23 cellular contexts compared by ENCODE assay signal in the genomic region with DNA sequence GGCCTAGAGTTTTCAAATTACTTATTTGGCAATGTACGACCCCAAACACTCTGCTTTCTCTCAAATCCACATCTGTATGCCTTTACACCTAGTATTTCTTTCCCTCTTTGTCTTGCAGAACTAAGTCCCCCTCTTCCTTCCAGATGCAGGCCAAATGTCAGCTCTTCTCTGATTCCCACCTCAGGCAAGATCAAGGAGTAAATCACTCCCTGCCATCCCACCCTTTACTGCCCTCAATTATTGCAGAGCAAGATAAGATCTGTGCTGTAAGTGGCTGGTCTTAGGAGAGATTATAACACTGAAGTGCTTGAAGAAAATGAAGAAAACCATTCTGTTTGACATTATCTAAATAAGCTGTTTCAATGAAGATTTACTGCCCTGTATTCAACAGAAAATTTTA.
"Had no signal": no experiment of that assay in that cellular context is flagged by ENCODE, and none has a peak within 500 bp of the region (broad histone marks: within the 10 kb centered on the region; RNA-seq: fewer than 3 reads in every experiment).

No MANE protein-coding gene starts in this region.

- DNase-seq: effector CD4-positive, alpha-beta T cell; endodermal cell; foreskin melanocyte; heart left ventricle; hypothalamus; immature natural killer cell; kidney; left cardiac atrium; left ventricle myocardium superior; mesenchymal stem cell; naive thymus-derived CD4-positive, alpha-beta T cell; posterior cingulate gyrus; sigmoid colon; stimulated activated CD4-positive, alpha-beta T cell treated with anti-CD3 and anti-CD28 coated beads, Interleukin-2, amount 100 ng/mL, for 24 hours; stimulated activated CD4-positive, alpha-beta T cell treated with anti-CD3 and anti-CD28 coated beads, Interleukin-4, amount 100 ng/mL, for 4 hours; stimulated activated naive B cell treated with anti-CD40 and anti-IgM and Interleukin-4, amounts not matched to agents 10 μg/mL and 1 μg/mL and 100 μg/mL, for 72 hours; stimulated activated naive CD8-positive, alpha-beta T cell treated with anti-CD3 and anti-CD28 coated beads, Interleukin-15, amount 100 ng/mL, for 72 hours; transverse colon had no signal

- H3K4me1 Mint-ChIP-seq: immature natural killer cell; naive thymus-derived CD4-positive, alpha-beta T cell; neural crest cell; stimulated activated naive B cell treated with anti-CD40 and anti-IgM and Interleukin-4, amounts not matched to agents 10 μg/mL and 1 μg/mL and 100 μg/mL, for 72 hours; stimulated activated naive CD8-positive, alpha-beta T cell treated with anti-CD3 and anti-CD28 coated beads, Interleukin-15, amount 100 ng/mL, for 72 hours had no signal

- H3K27me3 ChIP-seq: heart left ventricle, sigmoid colon, transverse colon had no signal

- H3K4me3 Mint-ChIP-seq: endodermal cell; immature natural killer cell; naive thymus-derived CD4-positive, alpha-beta T cell; neural crest cell; stimulated activated naive B cell treated with anti-CD40 and anti-IgM and Interleukin-4, amounts not matched to agents 10 μg/mL and 1 μg/mL and 100 μg/mL, for 72 hours; stimulated activated naive CD8-positive, alpha-beta T cell treated with anti-CD3 and anti-CD28 coated beads, Interleukin-15, amount 100 ng/mL, for 72 hours had no signal

- H3K36me3 Mint-ChIP-seq: naive thymus-derived CD4-positive, alpha-beta T cell; stimulated activated naive B cell treated with anti-CD40 and anti-IgM and Interleukin-4, amounts not matched to agents 10 μg/mL and 1 μg/mL and 100 μg/mL, for 72 hours had no signal

- H3K36me3 ChIP-seq: heart left ventricle, sigmoid colon, thoracic aorta, transverse colon had no signal

- H3K27me3 Mint-ChIP-seq: stimulated activated naive B cell treated with anti-CD40 and anti-IgM and Interleukin-4, amounts not matched to agents 10 μg/mL and 1 μg/mL and 100 μg/mL, for 72 hours; stimulated activated naive CD8-positive, alpha-beta T cell treated with anti-CD3 and anti-CD28 coated beads, Interleukin-15, amount 100 ng/mL, for 72 hours had no signal

- H3K9me3 Mint-ChIP-seq: neural crest cell; stimulated activated naive B cell treated with anti-CD40 and anti-IgM and Interleukin-4, amounts not matched to agents 10 μg/mL and 1 μg/mL and 100 μg/mL, for 72 hours had no signal

- H3K4me3 ChIP-seq: coronary artery, heart left ventricle, lung, sigmoid colon, skin epidermis, thoracic aorta, transverse colon had no signal

- H3K27ac ChIP-seq: coronary artery, heart left ventricle, sigmoid colon, skin epidermis, thoracic aorta, transverse colon had no signal

- H3K27ac Mint-ChIP-seq: endodermal cell; immature natural killer cell; naive thymus-derived CD4-positive, alpha-beta T cell; stimulated activated naive B cell treated with anti-CD40 and anti-IgM and Interleukin-4, amounts not matched to agents 10 μg/mL and 1 μg/mL and 100 μg/mL, for 72 hours; stimulated activated naive CD8-positive, alpha-beta T cell treated with anti-CD3 and anti-CD28 coated beads, Interleukin-15, amount 100 ng/mL, for 72 hours had no signal

- H3K4me1 ChIP-seq: transverse colon had no signal

- H3K9me3 ChIP-seq: sigmoid colon, thoracic aorta, transverse colon had no signal

- ATAC-seq: heart left ventricle; left cardiac atrium; left ventricle myocardium superior; naive thymus-derived CD4-positive, alpha-beta T cell; stimulated activated naive B cell treated with anti-CD40 and anti-IgM and Interleukin-4, amounts not matched to agents 10 μg/mL and 1 μg/mL and 100 μg/mL, for 72 hours; stimulated activated naive CD8-positive, alpha-beta T cell treated with anti-CD3 and anti-CD28 coated beads, Interleukin-15, amount 100 ng/mL, for 72 hours had no signal
